In genomic region chr13:33403807-33404362, GRCh38 we compare ENCODE assay signal across 1 cellular context.
TF ChIP-seq lines count a peak whose summit lies in the region.

No MANE protein-coding gene starts in this region.

TF ChIP-seq in GM23338, 12 proteins besides CTCF, POLR2A, EP300 and RAD21 (continued from another document):
- TF ChIP-seq ZNF462 (CRISPR knock-in tag; IDR thresholded peaks at IDR 0.05) (no peak), REST (IDR thresholded peaks at IDR 0.05; ENCODE audit: unreplicated experiment) (no peak), EZH2 (IDR thresholded peaks at IDR 0.05; ENCODE audit: low read depth, unreplicated experiment) (no peak), POLR2AphosphoS5 (IDR thresholded peaks at IDR 0.05; ENCODE audit: low read depth) (no peak)
